In the genomic region with DNA sequence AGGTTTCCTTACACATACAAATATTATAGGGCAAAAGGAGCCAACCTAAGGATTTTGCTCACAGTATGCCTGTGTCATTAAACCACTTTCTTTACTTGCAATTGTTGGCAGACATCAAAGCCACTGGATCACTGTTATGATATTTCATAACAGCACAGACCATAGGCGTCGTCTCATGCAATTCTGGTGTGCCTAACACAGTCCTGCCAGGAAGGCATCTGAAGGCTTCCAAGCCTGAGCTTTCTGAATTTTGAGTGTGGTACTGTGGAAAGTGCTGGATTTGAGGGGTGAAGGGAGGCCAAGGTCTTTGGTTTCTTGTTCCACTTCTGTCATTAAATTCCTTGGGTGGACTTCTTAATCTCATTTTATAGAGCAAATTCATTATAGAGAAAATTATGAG, we compare ENCODE assay signal across 10 cellular contexts.
DNase-seq lines count a peak whose midpoint lies in the region; ATAC-seq and TF ChIP-seq lines count a peak whose summit lies in the region.
"Had no signal": no experiment of that assay in that cellular context is flagged by ENCODE, and none has a peak within 500 bp of the region (broad histone marks: within the 10 kb centered on the region; RNA-seq: fewer than 3 reads in every experiment).

No MANE protein-coding gene starts in this region.

- no peak overlapping the region for H3K56ac ChIP-seq in mesendoderm (ENCODE audit: low read length)

- H3K4me2 ChIP-seq in mesendoderm (ENCODE audit: low read length), result no peak overlapping the region

- H3K36me3 Mint-ChIP-seq in progenitor cell of endocrine pancreas (ENCODE audit: insufficient read depth), result peaks cover 5% of the 10 kb centered on the region
- H3K36me3 Mint-ChIP-seq: activated CD8-positive, alpha-beta memory T cell treated with anti-CD3 and anti-CD28 coated beads, Interleukin-2, amount 10 ng/mL, durations not matched to agents 7 days and 5 days had no signal

- H3K9me3 Mint-ChIP-seq in progenitor cell of endocrine pancreas (ENCODE audit: low read depth), result peaks cover 14% of the 10 kb centered on the region

- no peak for TF ChIP-seq CTCF in heart left ventricle (IDR thresholded peaks at IDR 0.05)
- no peak for TF ChIP-seq CTCF in progenitor cell of endocrine pancreas (IDR thresholded peaks at IDR 0.05; ENCODE audit: unreplicated experiment)

- 64 to 80% (median 74%) methylated on average over 2 of the region's 2 CpGs for WGBS in heart left ventricle, 4 donors
- WGBS in mesendoderm (ENCODE audit: extremely low coverage, insufficient coverage, low lambda C conversion rate), result no CpG with 5 or more reads among the region's 2 CpGs

- ATAC-seq in heart left ventricle (peak; percentile 46 to 84 (median 69)), HG02642 (IDR thresholded peaks at IDR 0.05; ENCODE audit: poor library complexity, unreplicated experiment) (no peak)
- ATAC-seq: activated CD8-positive, alpha-beta memory T cell treated with anti-CD3 and anti-CD28 coated beads, Interleukin-2, amount 10 ng/mL, durations not matched to agents 7 days and 5 days had no signal

- no peak overlapping the region for H2BK120ac ChIP-seq in mesendoderm (ENCODE audit: low read depth, low read length)

- H2BK15ac ChIP-seq in mesendoderm (replicated peaks; ENCODE audit: low read depth), result no peak overlapping the region

- H3K23ac ChIP-seq in mesendoderm (ENCODE audit: low read length), result no peak overlapping the region

- DNase-seq in AML-193 (lab: John Stamatoyannopoulos, UW), result peak; percentile 41 to 54
- peak in 1 of 5 donors; percentile 29 for DNase-seq in heart left ventricle
- DNase-seq in progenitor cell of endocrine pancreas (ENCODE audit: low spot score, unreplicated experiment), result no peak
- DNase-seq in inferior parietal cortex (ENCODE audit: extremely low spot score), result no peak
- no peak for DNase-seq in mesendoderm
- DNase-seq in posterior cingulate gyrus, result no peak
- DNase-seq: activated CD8-positive, alpha-beta memory T cell treated with anti-CD3 and anti-CD28 coated beads, Interleukin-2, amount 10 ng/mL, durations not matched to agents 7 days and 5 days; DMS153 had no signal

- H3K9ac ChIP-seq in mesendoderm (ENCODE audit: low read length), result no peak overlapping the region

- H3K4me1 ChIP-seq in heart left ventricle (peaks cover 0 to 10% (median 0%) of the 10 kb centered on the region in 12 donors), mesendoderm (ENCODE audit: control insufficient read depth, low read depth, low read length) (peaks cover 4% of the 10 kb centered on the region)

- H3K4me3 ChIP-seq in heart left ventricle (no peak overlapping the region), mesendoderm (ENCODE audit: low read length) (no peak overlapping the region)

- no peaks in the 10 kb centered on the region for H3K79me1 ChIP-seq in mesendoderm (ENCODE audit: low read length)

- H3K79me2 ChIP-seq in mesendoderm (ENCODE audit: control insufficient read depth, insufficient read depth, low read length), result no peaks in the 10 kb centered on the region

- H3K27me3 ChIP-seq in heart left ventricle (no peaks in the 10 kb centered on the region), mesendoderm (ENCODE audit: insufficient read depth, low read length, poor library complexity) (no peaks in the 10 kb centered on the region)

- peak overlapping the region; percentile 97 for H3K27ac Mint-ChIP-seq in progenitor cell of endocrine pancreas
- H3K27ac Mint-ChIP-seq: activated CD8-positive, alpha-beta memory T cell treated with anti-CD3 and anti-CD28 coated beads, Interleukin-2, amount 10 ng/mL, durations not matched to agents 7 days and 5 days had no signal

- no peak overlapping the region for H2AK5ac ChIP-seq in mesendoderm (ENCODE audit: low read length)

- no peaks in the 10 kb centered on the region for H3K27me3 Mint-ChIP-seq in progenitor cell of endocrine pancreas

- H4K8ac ChIP-seq in mesendoderm (ENCODE audit: low read depth, low read length), result no peak overlapping the region

- H3K36me3 ChIP-seq in heart left ventricle (no peaks in the 10 kb centered on the region), mesendoderm (ENCODE audit: control insufficient read depth, insufficient read depth, low read length) (no peaks in the 10 kb centered on the region)

- peaks cover 47% of the 10 kb centered on the region for H3K4me1 Mint-ChIP-seq in progenitor cell of endocrine pancreas (ENCODE audit: low read depth)
- H3K4me1 Mint-ChIP-seq: activated CD8-positive, alpha-beta memory T cell treated with anti-CD3 and anti-CD28 coated beads, Interleukin-2, amount 10 ng/mL, durations not matched to agents 7 days and 5 days had no signal

- H3K27ac ChIP-seq in angular gyrus (ENCODE audit: low read depth, low read length) (peak overlapping the region; percentile 66), heart left ventricle (peak overlapping the region in 9 of 12 donors; percentile 13 to 61 (median 40)), mesendoderm (ENCODE audit: low read depth, low read length) (no peak overlapping the region)

- TF ChIP-seq POLR2A in heart left ventricle (IDR thresholded peaks at IDR 0.05), result no peak

- no peak overlapping the region for H4K5ac ChIP-seq in mesendoderm (ENCODE audit: low read length)

- intact Hi-C loops in heart left ventricle (cut with DNase I) (loop anchor here in 1 of 10 donors (10.0 kb wide), 1 partner anchor 49 kb away; no protein-coding TSS in a partner anchor), posterior cingulate gyrus (cut with DNase I) (loop anchor here (1.0 kb wide), 1 partner anchor 42 kb away; no protein-coding TSS in a partner anchor)

- H3K9me3 ChIP-seq in heart left ventricle, result peaks cover 0 to 5% (median 0%) of the 10 kb centered on the region in 12 donors

- H3K18ac ChIP-seq in mesendoderm (ENCODE audit: low read length), result no peak overlapping the region

- H3K4ac ChIP-seq in mesendoderm (ENCODE audit: low read depth, low read length), result no peak overlapping the region

- H2BK5ac ChIP-seq in mesendoderm (ENCODE audit: low read length), result no peak overlapping the region

- no peak overlapping the region for H3K4me3 Mint-ChIP-seq in progenitor cell of endocrine pancreas (ENCODE audit: low read depth)
- H3K4me3 Mint-ChIP-seq: activated CD8-positive, alpha-beta memory T cell treated with anti-CD3 and anti-CD28 coated beads, Interleukin-2, amount 10 ng/mL, durations not matched to agents 7 days and 5 days had no signal

Comparison
In these comparisons a context has a peak if more than half of its experiments do, and no peak if none do; other contexts are left out.
1. DNase-seq: peak in AML-193 (2 of 2); none in progenitor cell of endocrine pancreas (single experiment), inferior parietal cortex (single experiment), mesendoderm (single experiment) and posterior cingulate gyrus (0 of 10).